Comparison of ENCODE assay signal across 22 cellular contexts in genomic region chr4:78322032-78322431, GRCh38.
A peak's percentile ranks its signal among the peaks of the same experiment; 100 is the strongest.
DNase-seq lines count a peak whose midpoint lies in the region; FAIRE-seq and TF ChIP-seq lines count a peak whose summit lies in the region.
"Had no signal": no experiment of that assay in that cellular context is flagged by ENCODE, and none has a peak within 500 bp of the region (broad histone marks: within the 10 kb centered on the region; RNA-seq: fewer than 3 reads in every experiment).

No MANE protein-coding gene starts in this region.

- TF ChIP-seq CTCF in HEK293 (tag by site-specific recombination; IDR thresholded peaks at IDR 0.05) = no peak
- no peak for TF ChIP-seq CTCF in bronchial epithelial cell (IDR thresholded peaks at IDR 0.05; ENCODE audit: insufficient read depth, low read length, severe bottlenecking)
- no peak for TF ChIP-seq CTCF in neural cell (IDR thresholded peaks at IDR 0.05; ENCODE audit: poor library complexity, severe bottlenecking)
- TF ChIP-seq CTCF in mammary epithelial cell (conservative IDR thresholded peaks at IDR 0.05 in 1 of 2, IDR thresholded peaks at IDR 0.05 in 1 of 2; ENCODE audit: extremely low read depth in 1 of 2, insufficient read depth in 1 of 2, low read depth in 1 of 2, low read length in 2 of 2) = no peak

- H3K79me2 ChIP-seq in neural cell (replicated peaks; ENCODE audit: insufficient read depth, low read length) = no peaks in the 10 kb centered on the region
- H3K79me2 ChIP-seq in mammary epithelial cell (ENCODE audit: insufficient read depth, low read length) = no peaks in the 10 kb centered on the region

- WGBS in mammary epithelial cell (ENCODE audit: low coverage, missing lambda C conversion rate) = 93% methylated on average over 5 of the region's 5 CpGs

- peak; percentile 40 for FAIRE-seq in bronchial epithelial cell (lab: Jason Lieb, UNC)
- FAIRE-seq: A549, GM12891, GM19239 had no signal

- no peak for TF ChIP-seq RAD21 in neural cell (conservative IDR thresholded peaks at IDR 0.05)

- no peak for DNase-seq in bronchial epithelial cell (ENCODE audit: low read depth)
- no peak for DNase-seq in HuH-7.5 (ENCODE audit: low spot score)
- no peak for DNase-seq in mammary epithelial cell
- no peak for DNase-seq in effector memory CD4-positive, alpha-beta T cell
- DNase-seq: 8988T; ACHN; AML-193; BE2C; Calu3; CD4-positive, alpha-beta memory T cell; COR-L47; DMS53; DMS79 treated with DMSO at 0.1 percent for 48 hours; GF-D8 had no signal

- H3K9me2 ChIP-seq in neural cell (ENCODE audit: insufficient read depth, low read length) = no peaks in the 10 kb centered on the region

- H3F3A ChIP-seq in neural cell (ENCODE audit: insufficient read depth, low read length, poor library complexity, severe bottlenecking) = no peaks in the 10 kb centered on the region

- intact Hi-C loops in mammary epithelial cell (cut with micrococcal nuclease) = no loop called here

- H3K4me1 ChIP-seq in HEK293 (ENCODE audit: control insufficient read depth, insufficient read depth, low read length) (no peaks in the 10 kb centered on the region), mammary epithelial cell (ENCODE audit: insufficient read depth, low read length) (no peaks in the 10 kb centered on the region)
- no peaks in the 10 kb centered on the region for H3K4me1 ChIP-seq in effector memory CD4-positive, alpha-beta T cell (ENCODE audit: control insufficient read depth, insufficient read depth, low read length, poor library complexity, severe bottlenecking)
- H3K4me1 ChIP-seq: A549, HAP-1 had no signal

- BruUV-seq in mammary epithelial cell (replicated peaks; lab: Mats Ljungman, UMichigan) = no TSS peak

- dilution Hi-C loops in mammary epithelial cell (cut with HindIII; ENCODE audit: low sequenced_read_pairs) = no loop called here

- H3K4me2 ChIP-seq in neural cell (ENCODE audit: low read length) = peak overlapping the region; percentile 34
- no peak overlapping the region for H3K4me2 ChIP-seq in mammary epithelial cell (ENCODE audit: insufficient read depth, low read depth, low read length)
- H3K4me2 ChIP-seq: A549, GM23338 had no signal

- H3K27ac ChIP-seq in HEK293 (ENCODE audit: extremely low read depth, low read depth, low read length) (no peak overlapping the region), neural cell (ENCODE audit: low read length) (peak overlapping the region; percentile 66), mammary epithelial cell (ENCODE audit: insufficient read depth, low read depth, low read length) (no peak overlapping the region)
- no peak overlapping the region for H3K27ac ChIP-seq in effector memory CD4-positive, alpha-beta T cell (ENCODE audit: insufficient read depth, low read length, poor library complexity, severe bottlenecking)
- H3K27ac ChIP-seq: A549; BLaER1 treated with 17β-estradiol and CSF1 and Interleukin-3, amounts not matched to agents 10 nM and 100 nM had no signal

- H3K4me3 ChIP-seq in HEK293 (ENCODE audit: low read depth, low read length) = no peak overlapping the region
- H3K4me3 ChIP-seq in bronchial epithelial cell (ENCODE audit: low read depth, low read length) = no peak overlapping the region
- H3K4me3 ChIP-seq in neural cell (ENCODE audit: low read length) = peak overlapping the region; percentile 23
- H3K4me3 ChIP-seq in mammary epithelial cell (replicated peaks in 1 of 3; ENCODE audit: insufficient read depth in 1 of 3, low read depth in 2 of 3, low read length in 3 of 3) = no peak overlapping the region
- no peak overlapping the region for H3K4me3 ChIP-seq in effector memory CD4-positive, alpha-beta T cell (ENCODE audit: insufficient read depth, low read depth, low read length, poor library complexity, severe bottlenecking)
- H3K4me3 ChIP-seq: A549; BLaER1 treated with 17β-estradiol and CSF1 and Interleukin-3, amounts not matched to agents 10 nM and 100 nM; GM23338; HAP-1 had no signal

- no peaks in the 10 kb centered on the region for H3K9me3 ChIP-seq in HEK293 (ENCODE audit: control insufficient read depth, insufficient read depth, low read depth, low read length)
- H3K9me3 ChIP-seq in neural cell (ENCODE audit: low read length) = no peaks in the 10 kb centered on the region
- H3K9me3 ChIP-seq in mammary epithelial cell (replicated peaks; ENCODE audit: insufficient read depth, low read length) = no peaks in the 10 kb centered on the region
- no peaks in the 10 kb centered on the region for H3K9me3 ChIP-seq in effector memory CD4-positive, alpha-beta T cell (ENCODE audit: control insufficient read depth, low read length)
- H3K9me3 ChIP-seq: A549; BE2C; BLaER1 treated with 17β-estradiol and CSF1 and Interleukin-3, amounts not matched to agents 10 nM and 100 nM; HAP-1 had no signal

- H2AFZ ChIP-seq in neural cell (ENCODE audit: low read depth, low read length) (no peak overlapping the region), mammary epithelial cell (ENCODE audit: low read depth, low read length) (no peak overlapping the region)
- H2AFZ ChIP-seq: GM23338 had no signal

- POLR2A ChIA-PET in HEK293 (lab: Yijun Ruan, JAX) = no interaction called here

- H4K20me1 ChIP-seq in neural cell (ENCODE audit: insufficient read depth) = no peaks in the 10 kb centered on the region
- H4K20me1 ChIP-seq in mammary epithelial cell (ENCODE audit: insufficient read depth, low read length) = no peaks in the 10 kb centered on the region

- peak overlapping the region; percentile 14 for H3K9ac ChIP-seq in neural cell (ENCODE audit: low read length)
- no peak overlapping the region for H3K9ac ChIP-seq in mammary epithelial cell (ENCODE audit: insufficient read depth, low read length)
- H3K9ac ChIP-seq: BLaER1 treated with 17β-estradiol and CSF1 and Interleukin-3, amounts not matched to agents 10 nM and 100 nM had no signal

- CTCF ChIA-PET in HEK293 (lab: Yijun Ruan, JAX) = no interaction called here
- CTCF ChIA-PET in mammary epithelial cell (lab: Charles Lee; ENCODE audit: low non-redundant PET) = no interaction called here

- H3K36me3 ChIP-seq in HEK293 (ENCODE audit: control insufficient read depth in 2 of 2, insufficient read depth in 1 of 2, low read length in 2 of 2) (peaks cover 0 to 8% of the 10 kb centered on the region in 2 experiments; a peak in 1 of 3 replicates), bronchial epithelial cell (ENCODE audit: control insufficient read depth, insufficient read depth, low read length) (no peaks in the 10 kb centered on the region), neural cell (ENCODE audit: insufficient read depth, low read length) (no peaks in the 10 kb centered on the region), mammary epithelial cell (ENCODE audit: insufficient read depth, low read length) (no peaks in the 10 kb centered on the region)
- H3K36me3 ChIP-seq in effector memory CD4-positive, alpha-beta T cell (ENCODE audit: control insufficient read depth, insufficient read depth, low read length) = no peaks in the 10 kb centered on the region
- H3K36me3 ChIP-seq: BLaER1 treated with 17β-estradiol and CSF1 and Interleukin-3, amounts not matched to agents 10 nM and 100 nM; HAP-1 had no signal

- H3K27me3 ChIP-seq in bronchial epithelial cell (ENCODE audit: control insufficient read depth, insufficient read depth, low read length) = no peaks in the 10 kb centered on the region
- no peaks in the 10 kb centered on the region for H3K27me3 ChIP-seq in neural cell (ENCODE audit: insufficient read depth, low read depth, low read length)
- H3K27me3 ChIP-seq in mammary epithelial cell (ENCODE audit: insufficient read depth, low read length) = no peaks in the 10 kb centered on the region
- peaks cover 5% of the 10 kb centered on the region for H3K27me3 ChIP-seq in effector memory CD4-positive, alpha-beta T cell (replicated peaks; ENCODE audit: control insufficient read depth, insufficient read depth, low read length, poor library complexity, severe bottlenecking)
- H3K27me3 ChIP-seq: BE2C had no signal

- in situ Hi-C loops in mammary epithelial cell (cut with MboI; ENCODE audit: low sequenced_read_pairs in 2 of 2) = no loop called here

- TF ChIP-seq EP300 in neural cell (conservative IDR thresholded peaks at IDR 0.05; ENCODE audit: poor library complexity, severe bottlenecking) = peak; percentile 58

TF ChIP-seq in HEK293, 187 proteins besides CTCF, POLR2A, EP300 and RAD21:
- TF ChIP-seq ZSCAN4 (tag by site-specific recombination; IDR thresholded peaks at IDR 0.05) = 0 out of 2 replicates have a peak, but pooled peaks have one; percentile 17
- no peak for TF ChIP-seq ZNF600 (tag by site-specific recombination; IDR thresholded peaks at IDR 0.05)

TF ChIP-seq in neural cell, 6 proteins besides CTCF, POLR2A, EP300 and RAD21:
- TF ChIP-seq EZH2 (IDR thresholded peaks at IDR 0.05; ENCODE audit: borderline replicate concordance, insufficient read depth, low read length, poor library complexity, severe bottlenecking) (no peak), POLR2AphosphoS5 (IDR thresholded peaks at IDR 0.05) (peak; percentile 20)
